ENCODE assay signal across 1 cellular context in genomic region chr20:36573103-36573797, GRCh38.
TF ChIP-seq lines count a peak whose summit lies in the region.

TSS of gene TGIF2 (plus strand) at chr20:36573597. CDS start at chr20:36578775, 5,178 bp downstream.

TF ChIP-seq in HepG2, 621 proteins besides CTCF, POLR2A, EP300 and RAD21 (continued from another document and continues in another):
- peak; percentile 98; the same call in 1 of the 2 replicates for TF ChIP-seq IRF9 (CRISPR knock-in tag; IDR thresholded peaks at IDR 0.05; ENCODE audit: borderline replicate concordance)
- TF ChIP-seq ZNF800 (CRISPR knock-in tag; IDR thresholded peaks at IDR 0.05): no peak
- TF ChIP-seq ZNF629 (CRISPR knock-in tag; conservative IDR thresholded peaks at IDR 0.05): peak; percentile 62
- TF ChIP-seq FOXC1 (CRISPR knock-in tag; IDR thresholded peaks at IDR 0.05; ENCODE audit: borderline replicate concordance): 0 out of 2 replicates have a peak, but pooled peaks have one; percentile 72
- TF ChIP-seq ZNF33B (CRISPR knock-in tag; IDR thresholded peaks at IDR 0.05): peak; percentile 89
- peak; percentile 79; the same call in 1 of the 2 replicates for TF ChIP-seq ZNF230 (CRISPR knock-in tag; IDR thresholded peaks at IDR 0.05)
- peak; percentile 86 for TF ChIP-seq ZNF710 (CRISPR knock-in tag; IDR thresholded peaks at IDR 0.05; ENCODE audit: borderline replicate concordance)
- TF ChIP-seq ZFP82 (CRISPR knock-in tag; IDR thresholded peaks at IDR 0.05; ENCODE audit: borderline replicate concordance): no peak; the same call in 1 of the 2 replicates
- peak; percentile 86; the same call in 1 of the 2 replicates for TF ChIP-seq ZNF749 (CRISPR knock-in tag; IDR thresholded peaks at IDR 0.05; ENCODE audit: borderline replicate concordance)
- peak; percentile 89; the same call in 1 of the 2 replicates for TF ChIP-seq SALL1 (CRISPR knock-in tag; IDR thresholded peaks at IDR 0.05)
- peak; percentile 86 for TF ChIP-seq PHF8 (CRISPR knock-in tag; IDR thresholded peaks at IDR 0.05)
- TF ChIP-seq ATF7 (IDR thresholded peaks at IDR 0.05): no peak
- no peak for TF ChIP-seq ATF7 (CRISPR knock-in tag; IDR thresholded peaks at IDR 0.05)
- no peak for TF ChIP-seq DMTF1 (CRISPR knock-in tag; IDR thresholded peaks at IDR 0.05)
- peak; percentile 68 for TF ChIP-seq BCL6 (CRISPR knock-in tag; IDR thresholded peaks at IDR 0.05)
- TF ChIP-seq AGO1 (IDR thresholded peaks at IDR 0.05; ENCODE audit: low read depth, low read length, poor library complexity, severe bottlenecking): peak; percentile 41
- no peak for TF ChIP-seq TCF7 (IDR thresholded peaks at IDR 0.05; ENCODE audit: low read depth)
- no peak; the same call in 1 of the 2 replicates for TF ChIP-seq CSRNP1 (CRISPR knock-in tag; IDR thresholded peaks at IDR 0.05)
- TF ChIP-seq ZNF44 (CRISPR knock-in tag; IDR thresholded peaks at IDR 0.05): peak; percentile 70; the same call in 1 of the 2 replicates
- no peak for TF ChIP-seq CREB3 (CRISPR knock-in tag; IDR thresholded peaks at IDR 0.05)
- peak; percentile 75; the same call in 1 of the 2 replicates for TF ChIP-seq ZBTB43 (CRISPR knock-in tag; conservative IDR thresholded peaks at IDR 0.05)
- TF ChIP-seq KAT7 (CRISPR knock-in tag; IDR thresholded peaks at IDR 0.05; ENCODE audit: borderline replicate concordance): peak; percentile 64; the same call in 1 of the 2 replicates
- TF ChIP-seq U2AF2 (IDR thresholded peaks at IDR 0.05; ENCODE audit: low read depth, low read length): peak; percentile 52; the same call in 1 of the 2 replicates
- TF ChIP-seq FOXO4 (CRISPR knock-in tag; conservative IDR thresholded peaks at IDR 0.05): no peak
- peak; percentile 95 for TF ChIP-seq SP4 (CRISPR knock-in tag; IDR thresholded peaks at IDR 0.05)
- TF ChIP-seq THAP8 (CRISPR knock-in tag; IDR thresholded peaks at IDR 0.05; ENCODE audit: borderline replicate concordance): peak; percentile 15
- TF ChIP-seq TEAD2 (CRISPR knock-in tag; IDR thresholded peaks at IDR 0.05): peak; percentile 63; the same call in 1 of the 2 replicates
- TF ChIP-seq ZNF570 (CRISPR knock-in tag; IDR thresholded peaks at IDR 0.05; ENCODE audit: borderline replicate concordance): no peak
- peak; percentile 86 for TF ChIP-seq IKZF4 (CRISPR knock-in tag; IDR thresholded peaks at IDR 0.05; ENCODE audit: borderline replicate concordance, low read depth, not compliant biosample characterization)
- TF ChIP-seq HIVEP1 (CRISPR knock-in tag; IDR thresholded peaks at IDR 0.05): peak; percentile 98
- TF ChIP-seq ZFYVE20 (CRISPR knock-in tag; IDR thresholded peaks at IDR 0.05; ENCODE audit: borderline replicate concordance, low read depth): no peak
- peak; percentile 94 for TF ChIP-seq ZMAT3 (CRISPR knock-in tag; conservative IDR thresholded peaks at IDR 0.05)
- no peak for TF ChIP-seq SMARCC2 (IDR thresholded peaks at IDR 0.05)
- peak; percentile 59; the same call in 1 of the 2 replicates for TF ChIP-seq ZNF839 (CRISPR knock-in tag; IDR thresholded peaks at IDR 0.05; ENCODE audit: borderline replicate concordance)
- peak; percentile 90 for TF ChIP-seq ZNF350 (CRISPR knock-in tag; IDR thresholded peaks at IDR 0.05; ENCODE audit: borderline replicate concordance, low read depth)
- no peak for TF ChIP-seq PAWR (CRISPR knock-in tag; IDR thresholded peaks at IDR 0.05; ENCODE audit: borderline replicate concordance)
- peak; percentile 82; the same call in 1 of the 2 replicates for TF ChIP-seq NFATC3 (CRISPR knock-in tag; IDR thresholded peaks at IDR 0.05)
- no peak for TF ChIP-seq ZNF484 (CRISPR knock-in tag; IDR thresholded peaks at IDR 0.05; ENCODE audit: borderline replicate concordance, low read depth)
- TF ChIP-seq ARID5B (CRISPR knock-in tag; IDR thresholded peaks at IDR 0.05): peak; percentile 49; the same call in 1 of the 2 replicates
- TF ChIP-seq JARID2 (CRISPR knock-in tag; IDR thresholded peaks at IDR 0.05; ENCODE audit: insufficient replicate concordance): no peak
- TF ChIP-seq ATF3 (CRISPR knock-in tag; IDR thresholded peaks at IDR 0.05): no peak
- TF ChIP-seq ZNF703 (CRISPR knock-in tag; IDR thresholded peaks at IDR 0.05; ENCODE audit: borderline replicate concordance): no peak
- no peak for TF ChIP-seq ZNF644 (CRISPR knock-in tag; IDR thresholded peaks at IDR 0.05; ENCODE audit: low read depth)
- no peak for TF ChIP-seq ZNF30 (CRISPR knock-in tag; IDR thresholded peaks at IDR 0.05)
- peak; percentile 95 for TF ChIP-seq ZBTB7B (CRISPR knock-in tag; IDR thresholded peaks at IDR 0.05)
- TF ChIP-seq RFXAP (CRISPR knock-in tag; IDR thresholded peaks at IDR 0.05; ENCODE audit: borderline replicate concordance): peak; percentile 56; the same call in 1 of the 2 replicates
- peak; percentile 30; the same call in 1 of the 2 replicates for TF ChIP-seq ZFP1 (CRISPR knock-in tag; IDR thresholded peaks at IDR 0.05)
